15 cellular contexts compared by ENCODE assay signal in the genomic region with DNA sequence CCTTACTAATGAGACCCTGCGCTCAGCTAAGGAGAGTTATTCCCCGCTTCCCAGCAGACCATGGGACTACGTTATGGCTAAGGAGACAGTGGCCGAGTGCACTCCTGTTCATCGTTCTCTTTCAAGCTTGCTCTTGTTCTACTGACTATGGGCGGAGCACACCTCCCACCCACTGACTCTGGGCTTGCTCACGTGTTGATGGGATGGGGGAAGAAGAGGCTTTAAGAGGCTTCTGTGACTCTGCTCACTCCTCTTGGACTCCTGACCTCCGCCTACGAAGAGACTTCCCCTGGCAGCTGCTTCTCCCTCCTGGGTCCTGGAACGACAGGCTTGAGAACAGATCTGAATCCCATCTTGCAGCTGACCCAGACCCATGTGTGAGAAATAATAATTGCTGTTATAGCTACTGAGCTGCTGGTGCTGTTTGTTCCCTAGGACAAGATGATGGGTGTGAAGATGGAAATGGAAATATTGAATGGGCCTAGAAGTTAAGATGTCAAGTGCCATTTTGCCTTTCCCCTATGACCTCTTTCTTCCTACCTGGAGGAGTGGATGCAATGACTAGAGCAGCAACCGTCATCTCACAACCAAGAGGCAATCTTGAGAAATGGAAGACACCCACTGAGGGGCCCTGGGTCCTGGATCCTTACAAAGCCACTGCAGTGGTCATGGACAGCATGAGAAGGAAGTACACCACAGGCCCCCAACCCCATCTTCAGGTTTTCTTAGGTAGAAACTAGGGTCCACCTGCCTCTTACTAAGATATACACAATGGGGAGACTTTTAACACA. TPM values are rescaled to one million over a fixed set of nuclear protein-coding genes. Genes with fewer than 3 reads are reported as not detected.
A peak's percentile ranks its signal among the peaks of the same experiment; 100 is the strongest.
DNase-seq lines count a peak whose midpoint lies in the region; ATAC-seq and TF ChIP-seq lines count a peak whose summit lies in the region.
"Had no signal": no experiment of that assay in that cellular context is flagged by ENCODE, and none has a peak within 500 bp of the region (broad histone marks: within the 10 kb centered on the region; RNA-seq: fewer than 3 reads in every experiment).

No MANE protein-coding gene starts in this region.

- H3K4me1 ChIP-seq in right cardiac atrium (ENCODE audit: control insufficient read depth, insufficient read depth, low read length): peaks cover 16% of the 10 kb centered on the region
- H3K4me1 ChIP-seq in right atrium auricular region: peaks cover 0 to 56% of the 10 kb centered on the region in 2 donors
- peaks cover 14% of the 10 kb centered on the region for H3K4me1 ChIP-seq in upper lobe of right lung

- H3K27me3 ChIP-seq in right cardiac atrium (ENCODE audit: control insufficient read depth, insufficient read depth) (no peaks in the 10 kb centered on the region), right atrium auricular region (no peaks in the 10 kb centered on the region), upper lobe of right lung (no peaks in the 10 kb centered on the region)
- H3K27me3 ChIP-seq: hepatocyte, right lobe of liver had no signal

- H3K4me3 ChIP-seq in right cardiac atrium (ENCODE audit: low read length) (no peak overlapping the region), right atrium auricular region (no peak overlapping the region), upper lobe of right lung (no peak overlapping the region)
- H3K4me3 ChIP-seq: hepatocyte, right lobe of liver had no signal

- intact Hi-C loops in right cardiac atrium (cut with DNase I) (no loop called here), upper lobe of right lung (cut with DNase I) (no loop called here)

- CTCF ChIA-PET in activated CD4-positive, alpha-beta memory T cell treated with anti-CD3 and anti-CD28 coated beads, Interleukin-2, amount 10 ng/mL, durations not matched to agents 7 days and 5 days (lab: Charles Lee): no interaction called here

- H3K27ac ChIP-seq in right cardiac atrium (ENCODE audit: low read length) (peak overlapping the region; percentile 4), right atrium auricular region (no peak overlapping the region), upper lobe of right lung (no peak overlapping the region)
- H3K27ac ChIP-seq: hepatocyte, right lobe of liver had no signal

- ATAC-seq in right cardiac atrium (peak in 1 of 2 donors; percentile 18), upper lobe of right lung (peak; percentile 60), GM18868 (IDR thresholded peaks at IDR 0.05; ENCODE audit: unreplicated experiment) (no peak), HG03280 (IDR thresholded peaks at IDR 0.05; ENCODE audit: unreplicated experiment) (no peak)

- no peaks in the 10 kb centered on the region for H3K27me3 Mint-ChIP-seq in activated CD4-positive, alpha-beta memory T cell treated with anti-CD3 and anti-CD28 coated beads, Interleukin-2, amount 10 ng/mL, durations not matched to agents 7 days and 5 days

- H3K36me3 ChIP-seq in right atrium auricular region: no peaks in the 10 kb centered on the region
- H3K36me3 ChIP-seq in upper lobe of right lung: peaks cover 4% of the 10 kb centered on the region
- H3K36me3 ChIP-seq: right lobe of liver had no signal

- peaks cover 56% of the 10 kb centered on the region for H3K4me1 Mint-ChIP-seq in activated CD4-positive, alpha-beta memory T cell treated with anti-CD3 and anti-CD28 coated beads, Interleukin-2, amount 10 ng/mL, durations not matched to agents 7 days and 5 days

- 73% methylated on average over 11 of the region's 11 CpGs for WGBS in right cardiac atrium

- no peak overlapping the region for H3K4me3 Mint-ChIP-seq in activated CD4-positive, alpha-beta memory T cell treated with anti-CD3 and anti-CD28 coated beads, Interleukin-2, amount 10 ng/mL, durations not matched to agents 7 days and 5 days
- H3K4me3 Mint-ChIP-seq: endodermal cell had no signal

- no peaks in the 10 kb centered on the region for H3K9me3 Mint-ChIP-seq in activated CD4-positive, alpha-beta memory T cell treated with anti-CD3 and anti-CD28 coated beads, Interleukin-2, amount 10 ng/mL, durations not matched to agents 7 days and 5 days

- H3K27ac Mint-ChIP-seq in activated CD4-positive, alpha-beta memory T cell treated with anti-CD3 and anti-CD28 coated beads, Interleukin-2, amount 10 ng/mL, durations not matched to agents 7 days and 5 days: peak overlapping the region; percentile 19
- H3K27ac Mint-ChIP-seq: endodermal cell had no signal

- POLR2A ChIA-PET in activated CD4-positive, alpha-beta memory T cell treated with anti-CD3 and anti-CD28 coated beads, Interleukin-2, amount 10 ng/mL, durations not matched to agents 7 days and 5 days (lab: Charles Lee): interaction anchor here (1.3 kb wide), 1 partner anchor 35 kb away, joined by 5 read pairs; no protein-coding TSS in a partner anchor

- no peak for TF ChIP-seq CTCF in right atrium auricular region (IDR thresholded peaks at IDR 0.05)
- TF ChIP-seq CTCF in upper lobe of right lung (IDR thresholded peaks at IDR 0.05): no peak

- DNase-seq in right cardiac atrium (no peak), right atrium auricular region (ENCODE audit: low spot score) (no peak), mesenteric fat pad (ENCODE audit: low spot score) (peak; percentile 39), upper lobe of right lung (no peak), midbrain (lab: John Stamatoyannopoulos, UW) (no peak)
- DNase-seq in activated CD4-positive, alpha-beta memory T cell treated with anti-CD3 and anti-CD28 coated beads, Interleukin-2, amount 10 ng/mL, durations not matched to agents 7 days and 5 days: no peak
- DNase-seq: cerebellar nuclear complex, endodermal cell, GOT3, NCI-H1694 treated with DMSO at 0.1 percent for 48 hours, right lobe of liver, T-helper 1 cell had no signal

- H3K9me3 ChIP-seq in right cardiac atrium (ENCODE audit: control insufficient read depth, low read length): no peaks in the 10 kb centered on the region
- no peaks in the 10 kb centered on the region for H3K9me3 ChIP-seq in right atrium auricular region
- no peaks in the 10 kb centered on the region for H3K9me3 ChIP-seq in upper lobe of right lung
- H3K9me3 ChIP-seq: right lobe of liver had no signal

- peaks cover 43% of the 10 kb centered on the region for H3K36me3 Mint-ChIP-seq in activated CD4-positive, alpha-beta memory T cell treated with anti-CD3 and anti-CD28 coated beads, Interleukin-2, amount 10 ng/mL, durations not matched to agents 7 days and 5 days (ENCODE audit: low read depth)

RNA-seq across cellular contexts. Expression of a gene that starts 38.7 kb away (rescaled TPM):
- total RNA-seq in right cardiac atrium (10 to 100 TPM; 33.2 to 53.2 (median 43.0) TPM), right atrium auricular region (10 to 100 TPM; 27.5 to 37.1 TPM), mesenteric fat pad (167 TPM), upper lobe of right lung (89.4 TPM)
- polyA plus RNA-seq in right cardiac atrium: 28.2 TPM
- 100 to 1,000 TPM; 118 to 122 TPM for total RNA-seq in activated CD4-positive, alpha-beta memory T cell treated with anti-CD3 and anti-CD28 coated beads, Interleukin-2, amount 10 ng/mL, durations not matched to agents 7 days and 5 days

RNA-seq across cellular contexts. Expression of a gene that starts 39.1 kb away (rescaled TPM):
- total RNA-seq in right cardiac atrium (10 to 100 TPM; 41.2 to 50.2 (median 45.2) TPM), right atrium auricular region (10 to 100 TPM; 52.7 to 69.1 TPM), mesenteric fat pad (65.5 TPM), upper lobe of right lung (58.6 TPM)
- polyA plus RNA-seq in right cardiac atrium: 34.9 TPM
- total RNA-seq in activated CD4-positive, alpha-beta memory T cell treated with anti-CD3 and anti-CD28 coated beads, Interleukin-2, amount 10 ng/mL, durations not matched to agents 7 days and 5 days: 10 to 100 TPM; 80.7 to 83.0 TPM
